9 cellular contexts compared by ENCODE assay signal in genomic region chr6:90269334-90269733, GRCh38.
"Had no signal": no experiment of that assay in that cellular context is flagged by ENCODE, and none has a peak within 500 bp of the region (broad histone marks: within the 10 kb centered on the region; RNA-seq: fewer than 3 reads in every experiment).

No MANE protein-coding gene starts in this region.

- H2AFZ ChIP-seq: parathyroid adenoma had no signal

- H3K4me1 ChIP-seq: ascending aorta had no signal

- H3K4me2 ChIP-seq: SK-N-SH had no signal

- H3K4me3 ChIP-seq: ascending aorta had no signal

- H3K27ac ChIP-seq: ascending aorta, parathyroid adenoma had no signal

- DNase-seq: activated naive CD4-positive, alpha-beta T cell; hypothalamus; SK-N-SH; small intestine; substantia nigra had no signal

- H3K4me3 Mint-ChIP-seq: type B pancreatic cell had no signal

- H3K9ac ChIP-seq: parathyroid adenoma, SK-N-SH had no signal

- H3K9me3 ChIP-seq: SK-N-SH had no signal

- H3K27ac Mint-ChIP-seq: type B pancreatic cell had no signal

- H3K27me3 ChIP-seq: ascending aorta had no signal

- ATAC-seq: esophagus mucosa had no signal

- H3K27me3 Mint-ChIP-seq: type B pancreatic cell had no signal

- H3K9me2 ChIP-seq: SK-N-SH had no signal
